Comparison of ENCODE assay signal across 8 cellular contexts in genomic region chr6:44264154-44265002, GRCh38. TPM values are rescaled to one million over a fixed set of nuclear protein-coding genes. Genes with fewer than 3 reads are reported as not detected.
DNase-seq lines count a peak whose midpoint lies in the region; ATAC-seq and TF ChIP-seq lines count a peak whose summit lies in the region.

No MANE protein-coding gene starts in this region.

- CTCF ChIA-PET in PC-3 (lab: Charles Lee), result no interaction called here

- H3K27me3 Mint-ChIP-seq in GM23338 (ENCODE audit: insufficient read depth, low read depth, poor library complexity), result peaks cover 35% of the 10 kb centered on the region

- H3K9me2 ChIP-seq in GM23338 (ENCODE audit: insufficient read depth) (no peaks in the 10 kb centered on the region), PC-3 (replicated peaks; ENCODE audit: low read length) (no peaks in the 10 kb centered on the region)

- BruUV-seq in PC-3 (replicated peaks; lab: Mats Ljungman, UMichigan), result TSS peak; percentile 57

- in situ Hi-C loops in brain microvascular endothelial cell (cut with HindIII; ENCODE audit: low pct_ligation_motif_present, low sequenced_read_pairs), result no loop called here

- H2AFZ ChIP-seq in GM23338 (peak overlapping the region; percentile 87), PC-3 (ENCODE audit: low read length) (peak overlapping the region; percentile 63)

- POLR2A ChIA-PET in PC-3 (lab: Charles Lee; ENCODE audit: unreplicated experiment), result no interaction called here

- intact Hi-C loops in PC-3 (cut with micrococcal nuclease), result loop anchor here (5.0 kb wide), 1 partner anchor 38 kb away; no protein-coding TSS in a partner anchor
- intact Hi-C loops in left lung (cut with DNase I), result loop anchor here in 1 of 2 donors (5.0 kb wide), 1 partner anchor 73 kb away; no protein-coding TSS in a partner anchor

- ATAC-seq in GM23338, result peak; percentile 9
- no peak for ATAC-seq in PC-3
- peak; percentile 35 for ATAC-seq in left lung

- H4K20me1 ChIP-seq in GM23338 (replicated peaks; ENCODE audit: insufficient read depth) (peaks cover 6% of the 10 kb centered on the region; the same call in 1 of the 2 replicates), PC-3 (ENCODE audit: low read length) (no peaks in the 10 kb centered on the region)

- DNase-seq in ELR (ENCODE audit: low read depth) (peak; percentile 46), GM23338 (ENCODE audit: low spot score) (no peak), PC-3 (no peak), brain microvascular endothelial cell (no peak), left lung (peak; percentile 84 to 93), GM03348 (ENCODE audit: low spot score) (no peak), DMS 273 (lab: John Stamatoyannopoulos, UW; ENCODE audit: unreplicated experiment) (no peak)

- H3K4me3 ChIP-seq in GM23338 (peak overlapping the region; percentile 88), PC-3 (ENCODE audit: low read length) (peak overlapping the region; percentile 80), brain microvascular endothelial cell (ENCODE audit: low read depth, low read length) (peak overlapping the region; percentile 74), left lung (peak overlapping the region; percentile 83 to 87), subcutaneous abdominal adipose tissue (ENCODE audit: low read depth in 1 of 5, low read length in 5 of 5) (peak overlapping the region; percentile 65 to 88 (median 83))

- H3K36me3 ChIP-seq in GM23338 (ENCODE audit: insufficient read depth) (no peaks in the 10 kb centered on the region), PC-3 (ENCODE audit: low read depth, low read length) (no peaks in the 10 kb centered on the region), brain microvascular endothelial cell (replicated peaks) (no peaks in the 10 kb centered on the region), left lung (peaks cover 0 to 30% of the 10 kb centered on the region in 2 donors), subcutaneous abdominal adipose tissue (ENCODE audit: control insufficient read depth in 5 of 5, insufficient read depth in 5 of 5, low read length in 5 of 5) (peaks cover 0 to 21% (median 13%) of the 10 kb centered on the region in 5 donors)

- 0 out of 2 replicates have a peak, but pooled peaks cover 11% of the 10 kb centered on the region for H3F3A ChIP-seq in GM23338 (replicated peaks; ENCODE audit: low read depth)
- no peaks in the 10 kb centered on the region for H3F3A ChIP-seq in PC-3 (ENCODE audit: low read length, unreplicated experiment)

- peaks cover 46% of the 10 kb centered on the region for H3K4me1 Mint-ChIP-seq in GM23338

- H3K4me2 ChIP-seq in GM23338 (peak overlapping the region; percentile 98), PC-3 (ENCODE audit: low read length) (peak overlapping the region; percentile 95)

- no peaks in the 10 kb centered on the region for H3K9me3 ChIP-seq in PC-3 (ENCODE audit: low read length)
- no peaks in the 10 kb centered on the region for H3K9me3 ChIP-seq in left lung
- H3K9me3 ChIP-seq in subcutaneous abdominal adipose tissue (ENCODE audit: control insufficient read depth in 5 of 5, low read length in 5 of 5), result no peaks in the 10 kb centered on the region

- H3K27ac Mint-ChIP-seq in GM23338, result no peak overlapping the region

- H3K4me1 ChIP-seq in GM23338 (ENCODE audit: insufficient read depth) (peaks cover 28% of the 10 kb centered on the region), PC-3 (ENCODE audit: insufficient read depth, low read length) (peaks cover 23% of the 10 kb centered on the region), left lung (peaks cover 28 to 50% of the 10 kb centered on the region in 2 donors), subcutaneous abdominal adipose tissue (ENCODE audit: control insufficient read depth in 5 of 5, insufficient read depth in 5 of 5, low read length in 5 of 5) (peaks cover 10 to 33% (median 29%) of the 10 kb centered on the region in 5 donors)

- H3K4me3 Mint-ChIP-seq in GM23338, result peak overlapping the region; percentile 86

- TF ChIP-seq CTCF in GM23338 (conservative IDR thresholded peaks at IDR 0.05; ENCODE audit: low read depth in 2 of 2) (no peak), PC-3 (conservative IDR thresholded peaks at IDR 0.05; ENCODE audit: low read depth, low read length) (no peak), brain microvascular endothelial cell (IDR thresholded peaks at IDR 0.05; ENCODE audit: low read depth, low read length, missing control alignments) (no peak), left lung (IDR thresholded peaks at IDR 0.05) (no peak)

- peaks cover 11% of the 10 kb centered on the region for H3K27me3 ChIP-seq in GM23338 (ENCODE audit: insufficient read depth)
- peaks cover 6% of the 10 kb centered on the region for H3K27me3 ChIP-seq in PC-3 (ENCODE audit: low read length)
- H3K27me3 ChIP-seq in brain microvascular endothelial cell (replicated peaks), result peaks cover 11% of the 10 kb centered on the region
- peaks cover 4 to 13% of the 10 kb centered on the region in 2 donors for H3K27me3 ChIP-seq in left lung
- peaks cover 0 to 14% (median 10%) of the 10 kb centered on the region in 5 donors for H3K27me3 ChIP-seq in subcutaneous abdominal adipose tissue (ENCODE audit: control insufficient read depth in 5 of 5, insufficient read depth in 4 of 5, low read length in 5 of 5)

- H3K9ac ChIP-seq in PC-3 (ENCODE audit: low read length), result peak overlapping the region; percentile 75
- peak overlapping the region; percentile 56 to 89 (median 78) for H3K9ac ChIP-seq in subcutaneous abdominal adipose tissue (ENCODE audit: low read length in 5 of 5)

- no peaks in the 10 kb centered on the region for H3K9me3 Mint-ChIP-seq in GM23338

- peaks cover 9% of the 10 kb centered on the region; the same call in 1 of the 2 replicates for H3K79me2 ChIP-seq in GM23338 (replicated peaks; ENCODE audit: insufficient read depth)
- H3K79me2 ChIP-seq in PC-3 (ENCODE audit: low read length), result peaks cover 24% of the 10 kb centered on the region

- peaks cover 10% of the 10 kb centered on the region for H3K36me3 Mint-ChIP-seq in GM23338 (ENCODE audit: low read depth)

- H3K27ac ChIP-seq in GM23338 (ENCODE audit: low read depth) (no peak overlapping the region), PC-3 (ENCODE audit: low read length) (no peak overlapping the region), brain microvascular endothelial cell (no peak overlapping the region), left lung (peak overlapping the region; percentile 85 to 90), subcutaneous abdominal adipose tissue (ENCODE audit: low read depth, low read length) (peak overlapping the region; percentile 65)

TF ChIP-seq in GM23338, 12 proteins besides CTCF, POLR2A, EP300 and RAD21 (continues in another document):
- TF ChIP-seq, protein P1, sequence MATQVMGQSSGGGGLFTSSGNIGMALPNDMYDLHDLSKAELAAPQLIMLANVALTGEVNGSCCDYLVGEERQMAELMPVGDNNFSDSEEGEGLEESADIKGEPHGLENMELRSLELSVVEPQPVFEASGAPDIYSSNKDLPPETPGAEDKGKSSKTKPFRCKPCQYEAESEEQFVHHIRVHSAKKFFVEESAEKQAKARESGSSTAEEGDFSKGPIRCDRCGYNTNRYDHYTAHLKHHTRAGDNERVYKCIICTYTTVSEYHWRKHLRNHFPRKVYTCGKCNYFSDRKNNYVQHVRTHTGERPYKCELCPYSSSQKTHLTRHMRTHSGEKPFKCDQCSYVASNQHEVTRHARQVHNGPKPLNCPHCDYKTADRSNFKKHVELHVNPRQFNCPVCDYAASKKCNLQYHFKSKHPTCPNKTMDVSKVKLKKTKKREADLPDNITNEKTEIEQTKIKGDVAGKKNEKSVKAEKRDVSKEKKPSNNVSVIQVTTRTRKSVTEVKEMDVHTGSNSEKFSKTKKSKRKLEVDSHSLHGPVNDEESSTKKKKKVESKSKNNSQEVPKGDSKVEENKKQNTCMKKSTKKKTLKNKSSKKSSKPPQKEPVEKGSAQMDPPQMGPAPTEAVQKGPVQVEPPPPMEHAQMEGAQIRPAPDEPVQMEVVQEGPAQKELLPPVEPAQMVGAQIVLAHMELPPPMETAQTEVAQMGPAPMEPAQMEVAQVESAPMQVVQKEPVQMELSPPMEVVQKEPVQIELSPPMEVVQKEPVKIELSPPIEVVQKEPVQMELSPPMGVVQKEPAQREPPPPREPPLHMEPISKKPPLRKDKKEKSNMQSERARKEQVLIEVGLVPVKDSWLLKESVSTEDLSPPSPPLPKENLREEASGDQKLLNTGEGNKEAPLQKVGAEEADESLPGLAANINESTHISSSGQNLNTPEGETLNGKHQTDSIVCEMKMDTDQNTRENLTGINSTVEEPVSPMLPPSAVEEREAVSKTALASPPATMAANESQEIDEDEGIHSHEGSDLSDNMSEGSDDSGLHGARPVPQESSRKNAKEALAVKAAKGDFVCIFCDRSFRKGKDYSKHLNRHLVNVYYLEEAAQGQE (IDR thresholded peaks at IDR 0.05; ENCODE audit: unreplicated experiment), result no peak
- TF ChIP-seq ZNF114 (CRISPR knock-in tag; IDR thresholded peaks at IDR 0.05), result no peak

RNA-seq across cellular contexts. Expression of gene NFKBIE, which starts 1.0 kb away (rescaled TPM):
- 19.8 and 25.9 TPM in 2 replicates for total RNA-seq in GM23338 (2014; rRNA removed; shearing (Covaris generic))
- polyA plus RNA-seq in GM23338 (2016; fragmentation: Nextera tagmentation; extraction: Ambion mirVana), result 12.8 and 14.6 TPM in 2 replicates
- total RNA-seq in PC-3 (2014; rRNA removed), result 7.4 and 28.7 TPM in 2 replicates
- total RNA-seq in left lung, result 10 to 100 TPM; 12.1 to 19.3 TPM

RNA-seq across cellular contexts. Expression of gene TMEM151B, which starts 5.9 kb away (rescaled TPM):
- 11.5 and 14.6 TPM in 2 replicates for total RNA-seq in GM23338 (2014; rRNA removed; shearing (Covaris generic))
- 0.91 and 1.5 TPM in 2 replicates for polyA plus RNA-seq in GM23338 (2016; fragmentation: Nextera tagmentation; extraction: Ambion mirVana)
- total RNA-seq in PC-3 (2014; rRNA removed) (not detected in 2 replicates), left lung (not detected)

RNA-seq across cellular contexts. Expression of gene SLC35B2, which starts 7.0 kb away (rescaled TPM):
- total RNA-seq in GM23338 (2014; rRNA removed; shearing (Covaris generic)), result 30.5 and 30.9 TPM in 2 replicates
- 14.0 and 14.7 TPM in 2 replicates for polyA plus RNA-seq in GM23338 (2016; fragmentation: Nextera tagmentation; extraction: Ambion mirVana)
- total RNA-seq in PC-3 (2014; rRNA removed) (90.6 and 109 TPM in 2 replicates), left lung (10 to 100 TPM; 43.7 to 50.0 TPM)

RNA-seq across cellular contexts. Expression of gene HSP90AB1, which starts 17.5 kb away (rescaled TPM):
- total RNA-seq in GM23338 (2014; rRNA removed; shearing (Covaris generic)), result 2,361 and 2,444 TPM in 2 replicates
- 1,345 and 1,425 TPM in 2 replicates for polyA plus RNA-seq in GM23338 (2016; fragmentation: Nextera tagmentation; extraction: Ambion mirVana)
- 1,280 and 1,322 TPM in 2 replicates for total RNA-seq in PC-3 (2014; rRNA removed)
- 100 to 1,000 TPM; 726 to 810 TPM for total RNA-seq in left lung

RNA-seq across cellular contexts. Expression of gene SLC29A1, which starts 41.0 kb away (rescaled TPM):
- total RNA-seq in GM23338 (2014; rRNA removed; shearing (Covaris generic)), result 149 and 169 TPM in 2 replicates
- 67.6 and 73.1 TPM in 2 replicates for polyA plus RNA-seq in GM23338 (2016; fragmentation: Nextera tagmentation; extraction: Ambion mirVana)
- total RNA-seq in PC-3 (2014; rRNA removed) (54.7 and 60.4 TPM in 2 replicates), left lung (10 to 100 TPM; 46.8 to 48.2 TPM)

Comparison
In these comparisons a context has a peak if more than half of its experiments do, and no peak if none do; other contexts are left out.
1. DNase-seq: peak in ELR (single experiment) and left lung (2 of 2); none in GM23338 (single experiment), PC-3 (single experiment), brain microvascular endothelial cell (single experiment), GM03348 (single experiment) and DMS 273 (single experiment).
2. H3K27ac ChIP-seq: peak in left lung (2 of 2) and subcutaneous abdominal adipose tissue (single experiment); none in GM23338 (single experiment), PC-3 (single experiment) and brain microvascular endothelial cell (single experiment).
3. RNA of gene TMEM151B, which starts 5.9 kb away (total RNA-seq): 11.5 to 14.6 TPM in GM23338; not detected in left lung and not detected in PC-3; every median in the first group is over 10 times any median in the second.
4. Peak in every context shown above with its lines, with median percentiles within 50 percentile points of each other: H3K4me3 ChIP-seq.